Comparison of ENCODE assay signal across 1 cellular context in genomic region chr3:31187380-31187779, GRCh38.
TF ChIP-seq lines count a peak whose summit lies in the region.

No MANE protein-coding gene starts in this region.

TF ChIP-seq in HepG2, 621 proteins besides CTCF, POLR2A, EP300 and RAD21 (continued from another document and continues in another):
- no peak for TF ChIP-seq NR0B2 (CRISPR knock-in tag; IDR thresholded peaks at IDR 0.05)
- no peak for TF ChIP-seq ZBTB44 (CRISPR knock-in tag; IDR thresholded peaks at IDR 0.05)
- TF ChIP-seq HOXA5 (CRISPR knock-in tag; IDR thresholded peaks at IDR 0.05) = no peak
- TF ChIP-seq ZNF207 (IDR thresholded peaks at IDR 0.05; ENCODE audit: borderline replicate concordance) = no peak
- TF ChIP-seq ETV6 (CRISPR knock-in tag; conservative IDR thresholded peaks at IDR 0.05) = no peak
- no peak for TF ChIP-seq CCDC6 (CRISPR knock-in tag; IDR thresholded peaks at IDR 0.05)
- TF ChIP-seq ELK4 (CRISPR knock-in tag; IDR thresholded peaks at IDR 0.05; ENCODE audit: borderline replicate concordance) = no peak
- TF ChIP-seq WIZ (CRISPR knock-in tag; IDR thresholded peaks at IDR 0.05) = no peak
- no peak for TF ChIP-seq ZNF343 (CRISPR knock-in tag; IDR thresholded peaks at IDR 0.05)
- peak; percentile 17; the same call in 1 of the 2 replicates for TF ChIP-seq TARDBP (CRISPR knock-in tag; IDR thresholded peaks at IDR 0.05)
- no peak for TF ChIP-seq AGO2 (optimal IDR thresholded peaks at IDR 0.05; ENCODE audit: low read depth, low read length)
- peak; percentile 87 for TF ChIP-seq HNF4G (IDR thresholded peaks at IDR 0.05; ENCODE audit: borderline replicate concordance, low read depth, low read length)
- no peak for TF ChIP-seq HNF4G (CRISPR knock-in tag; IDR thresholded peaks at IDR 0.05; ENCODE audit: borderline replicate concordance, low read depth)
- TF ChIP-seq AHR (CRISPR knock-in tag; IDR thresholded peaks at IDR 0.05) = no peak
- TF ChIP-seq PLRG1 (conservative IDR thresholded peaks at IDR 0.05) = no peak
- TF ChIP-seq ZNF296 (CRISPR knock-in tag; conservative IDR thresholded peaks at IDR 0.05) = no peak
- TF ChIP-seq KAT7 (CRISPR knock-in tag; IDR thresholded peaks at IDR 0.05; ENCODE audit: borderline replicate concordance) = no peak
- no peak for TF ChIP-seq ZC3H4 (CRISPR knock-in tag; IDR thresholded peaks at IDR 0.05; ENCODE audit: borderline replicate concordance)
- TF ChIP-seq RXRB (CRISPR knock-in tag; IDR thresholded peaks at IDR 0.05; ENCODE audit: borderline replicate concordance) = no peak; the same call in 1 of the 2 replicates
- no peak for TF ChIP-seq ZNF556 (CRISPR knock-in tag; IDR thresholded peaks at IDR 0.05; ENCODE audit: borderline replicate concordance)
- TF ChIP-seq TBL1XR1 (IDR thresholded peaks at IDR 0.05; ENCODE audit: borderline replicate concordance, low read length, partially characterized antibody) = peak; percentile 53
- TF ChIP-seq ZNF441 (CRISPR knock-in tag; IDR thresholded peaks at IDR 0.05; ENCODE audit: borderline replicate concordance) = no peak
- no peak for TF ChIP-seq DMAP1 (CRISPR knock-in tag; IDR thresholded peaks at IDR 0.05)
- no peak for TF ChIP-seq ZNF605 (CRISPR knock-in tag; IDR thresholded peaks at IDR 0.05)
- no peak for TF ChIP-seq ZFP90 (CRISPR knock-in tag; IDR thresholded peaks at IDR 0.05; ENCODE audit: borderline replicate concordance)
- no peak for TF ChIP-seq SKI (IDR thresholded peaks at IDR 0.05; ENCODE audit: partially characterized antibody)
- TF ChIP-seq ZNF597 (CRISPR knock-in tag; IDR thresholded peaks at IDR 0.05) = no peak
- TF ChIP-seq CEBPZ (IDR thresholded peaks at IDR 0.05; ENCODE audit: low read length) = no peak
- TF ChIP-seq CSRNP2 (CRISPR knock-in tag; conservative IDR thresholded peaks at IDR 0.05; ENCODE audit: low read depth) = no peak
- no peak for TF ChIP-seq ZNF260 (CRISPR knock-in tag; IDR thresholded peaks at IDR 0.05; ENCODE audit: borderline replicate concordance, low read depth)
- TF ChIP-seq ATF5 (CRISPR knock-in tag; IDR thresholded peaks at IDR 0.05; ENCODE audit: low read depth) = no peak
- no peak for TF ChIP-seq ATF4 (CRISPR knock-in tag; IDR thresholded peaks at IDR 0.05)
- no peak for TF ChIP-seq CENPX (CRISPR knock-in tag; IDR thresholded peaks at IDR 0.05)
- no peak for TF ChIP-seq SMC3 (IDR thresholded peaks at IDR 0.05; ENCODE audit: low read length)
- no peak; the same call in 1 of the 2 replicates for TF ChIP-seq ZKSCAN8 (CRISPR knock-in tag; IDR thresholded peaks at IDR 0.05; ENCODE audit: borderline replicate concordance)
- no peak for TF ChIP-seq MIXL1 (CRISPR knock-in tag; IDR thresholded peaks at IDR 0.05)
- TF ChIP-seq ZNF546 (CRISPR knock-in tag; conservative IDR thresholded peaks at IDR 0.05) = no peak
- TF ChIP-seq TIGD3 (CRISPR knock-in tag; IDR thresholded peaks at IDR 0.05; ENCODE audit: borderline replicate concordance) = no peak
- peak; percentile 4; the same call in 1 of the 2 replicates for TF ChIP-seq ZMYM3 (CRISPR knock-in tag; IDR thresholded peaks at IDR 0.05)
- TF ChIP-seq ZNF644 (CRISPR knock-in tag; IDR thresholded peaks at IDR 0.05; ENCODE audit: low read depth) = no peak
- TF ChIP-seq RXRA (CRISPR knock-in tag; IDR thresholded peaks at IDR 0.05) = no peak
- TF ChIP-seq ZBTB33 (CRISPR knock-in tag; IDR thresholded peaks at IDR 0.05) = no peak
- TF ChIP-seq ZNF609 (CRISPR knock-in tag; IDR thresholded peaks at IDR 0.05; ENCODE audit: borderline replicate concordance) = no peak
